9 cellular contexts compared by ENCODE assay signal in genomic region chr11:128499613-128500213, GRCh38.
DNase-seq lines count a peak whose midpoint lies in the region; ATAC-seq and TF ChIP-seq lines count a peak whose summit lies in the region.
"Had no signal": no experiment of that assay in that cellular context is flagged by ENCODE, and none has a peak within 500 bp of the region (broad histone marks: within the 10 kb centered on the region; RNA-seq: fewer than 3 reads in every experiment).

No MANE protein-coding gene starts in this region.

- peak overlapping the region in 1 of 2 donors; percentile 33 for H3K4me3 ChIP-seq in CD4-positive, alpha-beta memory T cell (ENCODE audit: low read length in 2 of 2)
- H3K4me3 ChIP-seq in PC-3 (ENCODE audit: low read length) (no peak overlapping the region), rectal smooth muscle tissue (ENCODE audit: low read length) (peak overlapping the region; percentile 0)

- no peak for DNase-seq in CD4-positive, alpha-beta memory T cell
- DNase-seq in PC-3: no peak
- DNase-seq in effector memory CD8-positive, alpha-beta T cell: no peak
- no peak for DNase-seq in stimulated activated CD4-positive, alpha-beta T cell treated with anti-CD3 and anti-CD28 coated beads, Interleukin-2, amount 100 ng/mL, for 48 hours
- DNase-seq in GM19240 (ENCODE audit: insufficient read length, low spot score): no peak
- no peak for DNase-seq in NCI-H510A (lab: John Stamatoyannopoulos, UW)
- DNase-seq: DMS79 had no signal

- H4K20me1 ChIP-seq in PC-3 (ENCODE audit: low read length): no peaks in the 10 kb centered on the region

- H3K4me1 Mint-ChIP-seq in CD4-positive, alpha-beta memory T cell: peaks cover 87 to 100% (median 94%) of the 10 kb centered on the region in 4 donors
- H3K4me1 Mint-ChIP-seq in effector memory CD8-positive, alpha-beta T cell (ENCODE audit: low read depth in 2 of 2): peaks cover 86 to 95% of the 10 kb centered on the region in 2 donors

- H3K27ac Mint-ChIP-seq in CD4-positive, alpha-beta memory T cell: peak overlapping the region; percentile 95 to 99 (median 98)
- peak overlapping the region; percentile 97 for H3K27ac Mint-ChIP-seq in effector memory CD8-positive, alpha-beta T cell

- POLR2A ChIA-PET in CD4-positive, alpha-beta memory T cell (lab: Charles Lee; ENCODE audit: partially characterized antibody): interaction anchor here (1.2 to 34.5 kb wide), 9 partner anchors 13 to 205 kb away, joined by 3 to 1488 read pairs (median 888); no protein-coding TSS in a partner anchor
- POLR2A ChIA-PET in PC-3 (lab: Charles Lee; ENCODE audit: unreplicated experiment): no interaction called here

- peak overlapping the region; percentile 89 for H3K27ac ChIP-seq in CD4-positive, alpha-beta memory T cell (ENCODE audit: low read depth, low read length)
- H3K27ac ChIP-seq in PC-3 (ENCODE audit: low read length): 0 out of 2 replicates have a peak overlapping the region, but pooled peaks have one; percentile 1
- H3K27ac ChIP-seq in rectal smooth muscle tissue (ENCODE audit: low read depth, low read length): no peak overlapping the region

- no peak overlapping the region for H3K9ac ChIP-seq in PC-3 (ENCODE audit: low read length)
- H3K9ac ChIP-seq in rectal smooth muscle tissue (ENCODE audit: low read length): no peak overlapping the region

- H3K27me3 Mint-ChIP-seq in CD4-positive, alpha-beta memory T cell: no peaks in the 10 kb centered on the region
- H3K27me3 Mint-ChIP-seq in effector memory CD8-positive, alpha-beta T cell: no peaks in the 10 kb centered on the region

- no peak overlapping the region for H2AFZ ChIP-seq in PC-3 (ENCODE audit: low read length)

- H3K36me3 ChIP-seq in CD4-positive, alpha-beta memory T cell (ENCODE audit: insufficient read depth, low read length): peaks cover 26% of the 10 kb centered on the region
- H3K36me3 ChIP-seq in PC-3 (ENCODE audit: low read depth, low read length) (peaks cover 13% of the 10 kb centered on the region; the same call in 1 of the 2 replicates), rectal smooth muscle tissue (ENCODE audit: control insufficient read depth, insufficient read depth, low read length) (no peaks in the 10 kb centered on the region)

- H3K79me2 ChIP-seq in PC-3 (ENCODE audit: low read length): peaks cover 90% of the 10 kb centered on the region

- TF ChIP-seq CTCF in PC-3 (conservative IDR thresholded peaks at IDR 0.05; ENCODE audit: low read depth, low read length): no peak

- no peaks in the 10 kb centered on the region for H3K9me3 Mint-ChIP-seq in CD4-positive, alpha-beta memory T cell
- no peaks in the 10 kb centered on the region for H3K9me3 Mint-ChIP-seq in effector memory CD8-positive, alpha-beta T cell

- H3K27me3 ChIP-seq in CD4-positive, alpha-beta memory T cell (ENCODE audit: insufficient read depth, low read length): no peaks in the 10 kb centered on the region
- H3K27me3 ChIP-seq in PC-3 (ENCODE audit: low read length) (no peaks in the 10 kb centered on the region), rectal smooth muscle tissue (ENCODE audit: control insufficient read depth, insufficient read depth, low read length) (no peaks in the 10 kb centered on the region)

- H3K9me3 ChIP-seq in CD4-positive, alpha-beta memory T cell (ENCODE audit: control insufficient read depth in 1 of 2, low read length in 2 of 2): no peaks in the 10 kb centered on the region
- H3K9me3 ChIP-seq in PC-3 (ENCODE audit: low read length): no peaks in the 10 kb centered on the region

- CTCF ChIA-PET in CD4-positive, alpha-beta memory T cell (lab: Charles Lee; ENCODE audit: partially characterized antibody): interaction anchor here (1.3 to 6.5 kb wide), 9 partner anchors 10 to 198 kb away, joined by 3 to 44 read pairs (median 5); no protein-coding TSS in a partner anchor
- CTCF ChIA-PET in PC-3 (lab: Charles Lee): interaction anchor here (0.8 kb wide), 1 partner anchor 12 kb away, joined by 3 read pairs; no protein-coding TSS in a partner anchor

- H3K9me2 ChIP-seq in PC-3 (replicated peaks; ENCODE audit: low read length): no peaks in the 10 kb centered on the region

- H3K4me2 ChIP-seq in PC-3 (ENCODE audit: low read length): no peak overlapping the region

- peaks cover 37% of the 10 kb centered on the region for H3F3A ChIP-seq in PC-3 (ENCODE audit: low read length, unreplicated experiment)

- peaks cover 77 to 90% of the 10 kb centered on the region in 2 donors for H3K36me3 Mint-ChIP-seq in CD4-positive, alpha-beta memory T cell
- peaks cover 88% of the 10 kb centered on the region for H3K36me3 Mint-ChIP-seq in effector memory CD8-positive, alpha-beta T cell (ENCODE audit: insufficient read depth)

- no TSS peak for BruUV-seq in PC-3 (replicated peaks; lab: Mats Ljungman, UMichigan)

- H3K4me3 Mint-ChIP-seq in CD4-positive, alpha-beta memory T cell: peak overlapping the region; percentile 85 to 97 (median 91)
- H3K4me3 Mint-ChIP-seq in effector memory CD8-positive, alpha-beta T cell: peak overlapping the region; percentile 96

- intact Hi-C loops in CD4-positive, alpha-beta memory T cell (cut with micrococcal nuclease): loop anchor here (2.0 to 10.0 kb wide), 3 partner anchors 17 to 465 kb away; no protein-coding TSS in a partner anchor
- intact Hi-C loops in PC-3 (cut with micrococcal nuclease): loop anchor here (10.0 kb wide), 1 partner anchor 165 kb away; no protein-coding TSS in a partner anchor

- H3K4me1 ChIP-seq in CD4-positive, alpha-beta memory T cell (ENCODE audit: insufficient read depth, low read length): peaks cover 99% of the 10 kb centered on the region
- H3K4me1 ChIP-seq in PC-3 (ENCODE audit: insufficient read depth, low read length) (peaks cover 97% of the 10 kb centered on the region), rectal smooth muscle tissue (ENCODE audit: control insufficient read depth, insufficient read depth, low read length) (peaks cover 34% of the 10 kb centered on the region)

- ATAC-seq in PC-3 (no peak), GM21390 (IDR thresholded peaks at IDR 0.05; ENCODE audit: unreplicated experiment) (no peak)
- no peak for ATAC-seq in effector memory CD8-positive, alpha-beta T cell (replicated peaks)
